8 cellular contexts compared by ENCODE assay signal in genomic region chr2:187138240-187138639, GRCh38.
DNase-seq lines count a peak whose midpoint lies in the region; ATAC-seq lines count a peak whose summit lies in the region.

No MANE protein-coding gene starts in this region.

- DNase-seq in SKM-1 (lab: John Stamatoyannopoulos, UW; ENCODE audit: unreplicated experiment) = peak; percentile 11
- no peak for DNase-seq in SKM-1 treated with dmso at 0.1 percent for 144 hours (lab: John Stamatoyannopoulos, UW; ENCODE audit: unreplicated experiment)
- DNase-seq in LHCN-M2 (ENCODE audit: low read depth) = peak; percentile 66
- DNase-seq in dermis blood vessel endothelial cell = peak; percentile 85
- peak; percentile 70 for DNase-seq in myocyte (ENCODE audit: low read depth)
- no peak for DNase-seq in NCI-H2171 treated with DMSO at 0.1 percent for 48 hours (lab: John Stamatoyannopoulos, UW)

- ATAC-seq in GM19023 (IDR thresholded peaks at IDR 0.05; ENCODE audit: unreplicated experiment) = no peak
- ATAC-seq in GM19324 (IDR thresholded peaks at IDR 0.05; ENCODE audit: low FRiP score, unreplicated experiment) = no peak

Comparison
In these comparisons a context has a peak if more than half of its experiments do, and no peak if none do; other contexts are left out.
1. DNase-seq: peak in SKM-1 (single experiment), LHCN-M2 (single experiment), dermis blood vessel endothelial cell (single experiment) and myocyte (single experiment); none in SKM-1 treated with dmso at 0.1 percent for 144 hours (single experiment) and NCI-H2171 treated with DMSO at 0.1 percent for 48 hours (single experiment).